ENCODE assay signal across 9 cellular contexts in the genomic region with DNA sequence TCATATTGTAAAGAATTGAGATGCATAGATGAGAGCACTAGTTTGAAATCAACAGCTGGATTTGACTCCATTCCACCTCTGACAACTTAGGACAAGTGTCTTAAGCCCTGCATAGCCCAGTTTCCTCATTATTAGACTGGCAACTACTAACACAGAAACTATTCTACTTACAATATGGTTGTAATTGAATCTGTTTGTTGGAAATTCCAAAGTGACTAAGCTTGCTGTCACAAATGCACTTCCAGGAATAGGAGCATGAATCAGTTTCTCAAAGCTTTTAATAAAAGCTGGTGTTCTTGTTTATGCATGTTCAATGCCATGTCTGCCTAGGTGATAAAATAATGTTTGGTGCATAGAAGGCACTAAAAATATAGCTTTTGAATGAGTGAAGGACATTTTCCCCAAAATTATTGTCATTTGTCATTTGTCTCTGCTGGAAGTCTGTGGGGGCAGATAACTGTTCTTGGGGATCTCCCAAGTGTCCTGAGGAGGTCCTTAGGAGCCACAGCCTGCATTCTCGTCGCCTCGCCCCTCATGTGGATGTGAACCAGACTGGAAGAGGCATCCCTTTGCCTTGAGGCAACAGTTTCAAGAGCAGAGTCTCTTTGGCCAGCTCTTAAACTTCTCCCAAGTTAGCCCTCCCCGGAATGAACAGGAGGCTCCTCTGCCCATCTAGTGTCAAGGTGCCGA. TPM values are rescaled to one million over a fixed set of nuclear protein-coding genes. Genes with fewer than 3 reads are reported as not detected.
A peak's percentile ranks its signal among the peaks of the same experiment; 100 is the strongest.
DNase-seq lines count a peak whose midpoint lies in the region; ATAC-seq, FAIRE-seq and TF ChIP-seq lines count a peak whose summit lies in the region.
"Had no signal": no experiment of that assay in that cellular context is flagged by ENCODE, and none has a peak within 500 bp of the region (broad histone marks: within the 10 kb centered on the region; RNA-seq: fewer than 3 reads in every experiment).

No MANE protein-coding gene starts in this region.

- no peaks in the 10 kb centered on the region for H3K9me3 ChIP-seq in spleen

- no peak for ATAC-seq in HG03354 (IDR thresholded peaks at IDR 0.05; ENCODE audit: poor library complexity, severe bottlenecking, unreplicated experiment)
- ATAC-seq in omental fat pad (ENCODE audit: low FRiP score) = no peak

- peak; percentile 84 for FAIRE-seq in RCC 7860 (lab: Jason Lieb, UNC)

- H3K27ac Mint-ChIP-seq in activated CD4-positive, alpha-beta T cell treated with anti-CD3 and anti-CD28 coated beads, Interleukin-2, amount 10 ng/mL, durations not matched to agents 7 days and 5 days = peak overlapping the region; percentile 59

- no peak for DNase-seq in activated CD4-positive, alpha-beta T cell treated with anti-CD3 and anti-CD28 coated beads, Interleukin-2, amount 10 ng/mL, durations not matched to agents 7 days and 5 days
- no peak for DNase-seq in activated CD4-positive, alpha-beta T cell treated with anti-CD3 and anti-CD28 coated beads, Interleukin-2, amount 50 U/mL, for 4 hours
- peak; percentile 80 for DNase-seq in RCC 7860 (ENCODE audit: low spot score)
- peak; percentile 87 for DNase-seq in epithelial cell of proximal tubule (ENCODE audit: low read depth)
- DNase-seq in spleen = no peak
- no peak for DNase-seq in NCI-H2196 (lab: John Stamatoyannopoulos, UW; ENCODE audit: unreplicated experiment)
- no peak for DNase-seq in omental fat pad (ENCODE audit: low spot score)

- no peaks in the 10 kb centered on the region for H3K27me3 Mint-ChIP-seq in activated CD4-positive, alpha-beta T cell treated with anti-CD3 and anti-CD28 coated beads, Interleukin-2, amount 10 ng/mL, durations not matched to agents 7 days and 5 days

- no peak overlapping the region for H3K4me3 Mint-ChIP-seq in activated CD4-positive, alpha-beta T cell treated with anti-CD3 and anti-CD28 coated beads, Interleukin-2, amount 10 ng/mL, durations not matched to agents 7 days and 5 days

- H3K9me3 Mint-ChIP-seq in activated CD4-positive, alpha-beta T cell treated with anti-CD3 and anti-CD28 coated beads, Interleukin-2, amount 10 ng/mL, durations not matched to agents 7 days and 5 days = peaks cover 15% of the 10 kb centered on the region

- POLR2A ChIA-PET in activated CD4-positive, alpha-beta T cell treated with anti-CD3 and anti-CD28 coated beads, Interleukin-2, amount 10 ng/mL, durations not matched to agents 7 days and 5 days (lab: Charles Lee) = no interaction called here

- H3K36me3 Mint-ChIP-seq in activated CD4-positive, alpha-beta T cell treated with anti-CD3 and anti-CD28 coated beads, Interleukin-2, amount 10 ng/mL, durations not matched to agents 7 days and 5 days (ENCODE audit: low read depth) = peaks cover 79% of the 10 kb centered on the region

- no peak for TF ChIP-seq POLR2A in spleen (IDR thresholded peaks at IDR 0.05)

- intact Hi-C loops in spleen (cut with DNase I; ENCODE audit: low total_unique reads) = no loop called here

- no peak for TF ChIP-seq CTCF in epithelial cell of proximal tubule (conservative IDR thresholded peaks at IDR 0.05; ENCODE audit: low read depth, low read length)
- TF ChIP-seq CTCF in spleen (IDR thresholded peaks at IDR 0.05 in 8 of 11, conservative IDR thresholded peaks at IDR 0.05 in 3 of 11) = no peak
- TF ChIP-seq CTCF in omental fat pad (IDR thresholded peaks at IDR 0.05) = no peak

- H3K36me3 ChIP-seq in spleen = no peaks in the 10 kb centered on the region

- H3K4me3 ChIP-seq in epithelial cell of proximal tubule (ENCODE audit: low read depth, low read length) = no peak overlapping the region
- H3K4me3 ChIP-seq in spleen = peak overlapping the region in 1 of 8 donors; percentile 23

- CTCF ChIA-PET in activated CD4-positive, alpha-beta T cell treated with anti-CD3 and anti-CD28 coated beads, Interleukin-2, amount 10 ng/mL, durations not matched to agents 7 days and 5 days (lab: Charles Lee) = interaction anchor here (0.7 to 1.2 kb wide), 3 partner anchors 9 to 92 kb away, joined by 3 read pairs; no protein-coding TSS in a partner anchor

- H3K4me1 ChIP-seq in spleen = peaks cover 23 to 98% (median 74%) of the 10 kb centered on the region in 6 donors

- 80 to 89% (median 86%) methylated on average over 5 of the region's 5 CpGs for WGBS in spleen, 5 donors

- H3K27ac ChIP-seq in spleen = peak overlapping the region in 6 of 8 donors; percentile 25 to 96 (median 80)
- H3K27ac ChIP-seq: C4-2B had no signal

- no peaks in the 10 kb centered on the region for H3K27me3 ChIP-seq in spleen (replicated peaks in 1 of 7)

- H3K4me1 Mint-ChIP-seq in activated CD4-positive, alpha-beta T cell treated with anti-CD3 and anti-CD28 coated beads, Interleukin-2, amount 10 ng/mL, durations not matched to agents 7 days and 5 days = peaks cover 84% of the 10 kb centered on the region

RNA-seq across cellular contexts. Expression of a gene that starts 40.4 kb away (rescaled TPM):
- 100 to 1,000 TPM; 145 to 161 TPM for total RNA-seq in activated CD4-positive, alpha-beta T cell treated with anti-CD3 and anti-CD28 coated beads, Interleukin-2, amount 10 ng/mL, durations not matched to agents 7 days and 5 days
- total RNA-seq in epithelial cell of proximal tubule (81.0 and 141 TPM in 2 replicates), spleen (100 to 1,000 TPM; 106 to 156 (median 130) TPM), omental fat pad (10 to 100 TPM; 42.7 to 58.7 (median 56.0) TPM)
- polyA plus RNA-seq in spleen = 10 to 100 TPM; 48.2 to 54.6 (median 51.0) TPM

Comparison
In these comparisons a context has a peak if more than half of its experiments do, and no peak if none do; other contexts are left out.
1. DNase-seq: peak in RCC 7860 (single experiment) and epithelial cell of proximal tubule (single experiment); none in activated CD4-positive, alpha-beta T cell treated with anti-CD3 and anti-CD28 coated beads, Interleukin-2, amount 10 ng/mL, durations not matched to agents 7 days and 5 days (single experiment), activated CD4-positive, alpha-beta T cell treated with anti-CD3 and anti-CD28 coated beads, Interleukin-2, amount 50 U/mL, for 4 hours (0 of 2), spleen (single experiment), NCI-H2196 (single experiment) and omental fat pad (single experiment).